Comparison of ENCODE assay signal across 20 cellular contexts in the genomic region with DNA sequence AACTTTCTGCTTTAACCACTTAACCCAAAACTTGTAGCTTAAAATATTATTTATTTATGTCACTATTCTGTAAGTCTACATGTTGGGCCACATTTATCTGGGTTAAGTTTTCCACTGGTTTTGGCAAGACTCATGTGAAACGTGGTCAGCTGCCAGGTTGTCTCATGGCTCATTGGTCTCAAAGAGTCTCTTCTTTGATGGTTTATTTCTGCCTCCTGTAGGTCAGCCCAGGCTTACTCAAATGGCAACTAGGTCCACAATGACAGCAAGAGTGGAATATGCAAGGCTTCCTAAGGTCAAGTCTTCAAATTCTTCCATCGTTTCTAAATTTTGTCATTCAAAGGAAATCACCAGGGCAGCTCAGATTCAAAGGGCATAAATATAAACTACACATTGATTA.
DNase-seq lines count a peak whose midpoint lies in the region; ATAC-seq, FAIRE-seq and TF ChIP-seq lines count a peak whose summit lies in the region.
"Had no signal": no experiment of that assay in that cellular context is flagged by ENCODE, and none has a peak within 500 bp of the region (broad histone marks: within the 10 kb centered on the region; RNA-seq: fewer than 3 reads in every experiment).

No MANE protein-coding gene starts in this region.

- SMC1A ChIA-PET in GM12878 (lab: Charles Lee; ENCODE audit: uncharacterized antibody, unreplicated experiment) = interaction anchor here (0.5 to 0.6 kb wide), 2 partner anchors 15 to 207 kb away, joined by 3 read pairs; no protein-coding TSS in a partner anchor

- H3K36me3 ChIP-seq in PC-9 (ENCODE audit: low read depth) (no peaks in the 10 kb centered on the region), GM12878 (ENCODE audit: control insufficient read depth in 2 of 2, insufficient read depth in 2 of 2, low read length in 1 of 2) (no peaks in the 10 kb centered on the region), WERI-Rb-1 (no peaks in the 10 kb centered on the region)
- no peaks in the 10 kb centered on the region for H3K36me3 ChIP-seq in CD8-positive, alpha-beta T cell (ENCODE audit: insufficient read depth, low read length)
- H3K36me3 ChIP-seq: SJCRH30 had no signal

- CTCF ChIA-PET in PC-9 (lab: Charles Lee) = no interaction called here
- CTCF ChIA-PET in GM12878 (lab: Yijun Ruan, JAX) = no interaction called here
- CTCF ChIA-PET in CD8-positive, alpha-beta T cell (lab: Charles Lee) = no interaction called here

- no peaks in the 10 kb centered on the region for H3K9me3 ChIP-seq in PC-9 (ENCODE audit: insufficient read depth, low read depth)
- H3K9me3 ChIP-seq in GM12878 (replicated peaks; ENCODE audit: control insufficient read depth, insufficient read depth, low read length) = no peaks in the 10 kb centered on the region
- H3K9me3 ChIP-seq in CD8-positive, alpha-beta T cell (ENCODE audit: low read length) = peaks cover 4% of the 10 kb centered on the region
- H3K9me3 ChIP-seq in WERI-Rb-1 (ENCODE audit: severe bottlenecking) = no peaks in the 10 kb centered on the region

- FAIRE-seq in GM12878 (lab: Jason Lieb, UNC) = no peak
- FAIRE-seq: GM18507, K562 had no signal

- H3K4me1 ChIP-seq in PC-9 (replicated peaks; ENCODE audit: insufficient read depth) (no peaks in the 10 kb centered on the region), GM12878 (ENCODE audit: control insufficient read depth, insufficient read depth, low read length) (no peaks in the 10 kb centered on the region)
- no peaks in the 10 kb centered on the region for H3K4me1 ChIP-seq in CD8-positive, alpha-beta T cell (ENCODE audit: insufficient read depth, low read length)
- H3K4me1 ChIP-seq: SJCRH30 had no signal

- no peak for TF ChIP-seq EP300 in GM12878 (IDR thresholded peaks at IDR 0.05; ENCODE audit: borderline replicate concordance in 1 of 2, control insufficient read depth in 1 of 2, low read depth in 2 of 2, low read length in 2 of 2)

- no peak overlapping the region for H3K9ac ChIP-seq in GM12878 (ENCODE audit: control insufficient read depth, insufficient read depth, low read length)

- BruUV-seq in PC-9 (replicated peaks; lab: Mats Ljungman, UMichigan) = no TSS peak
- BruUV-seq in GM12878 (replicated peaks; lab: Mats Ljungman, UMichigan) = no TSS peak

- 0% methylated on average over 2 of the region's 2 CpGs for WGBS in GM12878 (ENCODE audit: insufficient coverage, insufficient replicate concordance, low lambda C conversion rate, missing lambda C conversion rate)

- H3K27ac Mint-ChIP-seq in CD8-positive, alpha-beta T cell = no peak overlapping the region
- H3K27ac Mint-ChIP-seq: B cell; CD4-positive, CD25-positive, alpha-beta regulatory T cell; GM23338 had no signal

- H3K4me3 ChIP-seq in PC-9 (no peak overlapping the region), GM12878 (no peak overlapping the region), WERI-Rb-1 (ENCODE audit: low read depth, low read length) (no peak overlapping the region)
- H3K4me3 ChIP-seq in CD8-positive, alpha-beta T cell (ENCODE audit: low read depth, low read length) = no peak overlapping the region
- H3K4me3 ChIP-seq: GM23338, K562, SJCRH30 had no signal

- H3K9me3 Mint-ChIP-seq in CD8-positive, alpha-beta T cell = peaks cover 6% of the 10 kb centered on the region
- H3K9me3 Mint-ChIP-seq: GM23338 had no signal

- no peaks in the 10 kb centered on the region for H3K27me3 Mint-ChIP-seq in CD8-positive, alpha-beta T cell (ENCODE audit: low read depth)
- H3K27me3 Mint-ChIP-seq: B cell; CD4-positive, CD25-positive, alpha-beta regulatory T cell had no signal

- H3K4me3 Mint-ChIP-seq in CD8-positive, alpha-beta T cell = no peak overlapping the region
- H3K4me3 Mint-ChIP-seq: B cell; CD4-positive, CD25-positive, alpha-beta regulatory T cell; GM23338 had no signal

- intact Hi-C loops in PC-9 (cut with micrococcal nuclease; ENCODE audit: unreplicated experiment) (no loop called here), GM12878 (cut with micrococcal nuclease; ENCODE audit: unreplicated experiment) (no loop called here), sciatic nerve (cut with DNase I) (no loop called here)
- intact Hi-C loops in CD8-positive, alpha-beta T cell (cut with DNase I, micrococcal nuclease) = no loop called here

- no peaks in the 10 kb centered on the region for H3K36me3 Mint-ChIP-seq in CD8-positive, alpha-beta T cell
- H3K36me3 Mint-ChIP-seq: CD4-positive, CD25-positive, alpha-beta regulatory T cell had no signal

- H2AFZ ChIP-seq in PC-9 = peak overlapping the region; percentile 31; the same call in 1 of the 2 replicates
- no peak overlapping the region for H2AFZ ChIP-seq in GM12878 (ENCODE audit: control insufficient read depth, low read depth, low read length)
- H2AFZ ChIP-seq: GM23338 had no signal

- ATAC-seq in GM12878 (peak; percentile 56), GM19463 (IDR thresholded peaks at IDR 0.05; ENCODE audit: unreplicated experiment) (no peak), sciatic nerve (no peak)
- no peak for ATAC-seq in CD8-positive, alpha-beta T cell
- ATAC-seq: GM23338, HCT116, K562 had no signal

- no peak overlapping the region for H3K27ac ChIP-seq in PC-9
- H3K27ac ChIP-seq in GM12878 (ENCODE audit: control insufficient read depth, insufficient read depth) = no peak overlapping the region
- no peak overlapping the region for H3K27ac ChIP-seq in CD8-positive, alpha-beta T cell (ENCODE audit: low read depth, low read length)
- H3K27ac ChIP-seq in WERI-Rb-1 = no peak overlapping the region
- H3K27ac ChIP-seq: SJCRH30 had no signal

- no peaks in the 10 kb centered on the region for H3K9me2 ChIP-seq in PC-9 (ENCODE audit: insufficient read depth)

- no peaks in the 10 kb centered on the region for H3K4me1 Mint-ChIP-seq in CD8-positive, alpha-beta T cell (ENCODE audit: low read depth)
- H3K4me1 Mint-ChIP-seq: B cell; CD4-positive, CD25-positive, alpha-beta regulatory T cell; GM23338 had no signal

- H3K27me3 ChIP-seq in PC-9 (ENCODE audit: insufficient read depth, low read depth) = no peaks in the 10 kb centered on the region
- H3K27me3 ChIP-seq in GM12878 (replicated peaks in 1 of 2; ENCODE audit: control insufficient read depth in 2 of 2, insufficient read depth in 2 of 2, low read length in 1 of 2) = no peaks in the 10 kb centered on the region
- H3K27me3 ChIP-seq in CD8-positive, alpha-beta T cell (ENCODE audit: insufficient read depth, low read length) = no peaks in the 10 kb centered on the region
- H3K27me3 ChIP-seq in WERI-Rb-1 (ENCODE audit: insufficient read depth, low read depth, severe bottlenecking) = no peaks in the 10 kb centered on the region
- H3K27me3 ChIP-seq: SJCRH30 had no signal

- DNase-seq in GM13977 (ENCODE audit: low spot score) (no peak), PC-9 (no peak), GM12878 (ENCODE audit: low read depth, low spot score) (no peak), left kidney (ENCODE audit: low read depth, low spot score) (peak; percentile 7), WERI-Rb-1 (no peak), sciatic nerve (ENCODE audit: low spot score) (no peak)
- DNase-seq in CD8-positive, alpha-beta T cell = no peak
- DNase-seq: CD4-positive, CD25-positive, alpha-beta regulatory T cell; DMS79; NCI-H1436; NCI-H2081 treated with DMSO at 0.1 percent for 48 hours; NCI-H524 treated with DMSO at 0.1 percent for 48 hours; RPMI8226; SJCRH30 had no signal

- no peak for TF ChIP-seq RAD21 in GM12878 (IDR thresholded peaks at IDR 0.05; ENCODE audit: insufficient read depth, low read depth, low read length)

- in situ Hi-C loops in GM13977 (cut with MboI; ENCODE audit: low pct_unique_long_range_greater_than_20kb, low sequenced_read_pairs, unreplicated experiment) (no loop called here), GM12878 (cut with MboI) (no loop called here)

- H3K4me2 ChIP-seq in PC-9 (no peak overlapping the region), GM12878 (ENCODE audit: control insufficient read depth, insufficient read depth) (no peak overlapping the region)
- H3K4me2 ChIP-seq: GM23338 had no signal

- H3F3A ChIP-seq in PC-9 (ENCODE audit: insufficient read depth, low read depth) = no peaks in the 10 kb centered on the region

- RAD21 ChIA-PET in GM12878 (lab: Charles Lee; ENCODE audit: unreplicated experiment) = no interaction called here

- no peaks in the 10 kb centered on the region for H4K20me1 ChIP-seq in PC-9 (ENCODE audit: insufficient read depth)
- H4K20me1 ChIP-seq in GM12878 (ENCODE audit: control insufficient read depth, insufficient read depth) = no peaks in the 10 kb centered on the region

- POLR2A ChIA-PET in PC-9 (lab: Charles Lee; ENCODE audit: unreplicated experiment) (no interaction called here), GM12878 (lab: Charles Lee) (no interaction called here)
- POLR2A ChIA-PET in CD8-positive, alpha-beta T cell (lab: Charles Lee) = no interaction called here

- H3K79me2 ChIP-seq in PC-9 (ENCODE audit: low read depth) (no peaks in the 10 kb centered on the region), GM12878 (ENCODE audit: control insufficient read depth, insufficient read depth, low read length) (no peaks in the 10 kb centered on the region)

- TF ChIP-seq POLR2A in GM12878 (IDR thresholded peaks at IDR 0.05; ENCODE audit: low read depth, low read length) = no peak

- TF ChIP-seq CTCF in GM13977 (IDR thresholded peaks at IDR 0.05; ENCODE audit: extremely low read depth, insufficient read depth, missing control alignments) (peak; percentile 8), PC-9 (conservative IDR thresholded peaks at IDR 0.05) (no peak), GM12878 (IDR thresholded peaks at IDR 0.05 in 2 of 3, conservative IDR thresholded peaks at IDR 0.05 in 1 of 3; ENCODE audit: control insufficient read depth in 2 of 3, extremely low read depth in 1 of 3, insufficient read depth in 1 of 3, low read depth in 3 of 3, low read length in 3 of 3) (no peak), WERI-Rb-1 (IDR thresholded peaks at IDR 0.05; ENCODE audit: low read depth, low read length) (no peak)
- no peak for TF ChIP-seq CTCF in CD8-positive, alpha-beta T cell (IDR thresholded peaks at IDR 0.05)

TF ChIP-seq in GM12878, 131 proteins besides CTCF, POLR2A, EP300 and RAD21:
- TF ChIP-seq IKZF1 (conservative IDR thresholded peaks at IDR 0.05) = 0 out of 2 replicates have a peak, but pooled peaks have one; percentile 16
- TF ChIP-seq CBX5 (IDR thresholded peaks at IDR 0.05; ENCODE audit: low read depth) = no peak
